Comparison of ENCODE assay signal across 8 cellular contexts in the genomic region with DNA sequence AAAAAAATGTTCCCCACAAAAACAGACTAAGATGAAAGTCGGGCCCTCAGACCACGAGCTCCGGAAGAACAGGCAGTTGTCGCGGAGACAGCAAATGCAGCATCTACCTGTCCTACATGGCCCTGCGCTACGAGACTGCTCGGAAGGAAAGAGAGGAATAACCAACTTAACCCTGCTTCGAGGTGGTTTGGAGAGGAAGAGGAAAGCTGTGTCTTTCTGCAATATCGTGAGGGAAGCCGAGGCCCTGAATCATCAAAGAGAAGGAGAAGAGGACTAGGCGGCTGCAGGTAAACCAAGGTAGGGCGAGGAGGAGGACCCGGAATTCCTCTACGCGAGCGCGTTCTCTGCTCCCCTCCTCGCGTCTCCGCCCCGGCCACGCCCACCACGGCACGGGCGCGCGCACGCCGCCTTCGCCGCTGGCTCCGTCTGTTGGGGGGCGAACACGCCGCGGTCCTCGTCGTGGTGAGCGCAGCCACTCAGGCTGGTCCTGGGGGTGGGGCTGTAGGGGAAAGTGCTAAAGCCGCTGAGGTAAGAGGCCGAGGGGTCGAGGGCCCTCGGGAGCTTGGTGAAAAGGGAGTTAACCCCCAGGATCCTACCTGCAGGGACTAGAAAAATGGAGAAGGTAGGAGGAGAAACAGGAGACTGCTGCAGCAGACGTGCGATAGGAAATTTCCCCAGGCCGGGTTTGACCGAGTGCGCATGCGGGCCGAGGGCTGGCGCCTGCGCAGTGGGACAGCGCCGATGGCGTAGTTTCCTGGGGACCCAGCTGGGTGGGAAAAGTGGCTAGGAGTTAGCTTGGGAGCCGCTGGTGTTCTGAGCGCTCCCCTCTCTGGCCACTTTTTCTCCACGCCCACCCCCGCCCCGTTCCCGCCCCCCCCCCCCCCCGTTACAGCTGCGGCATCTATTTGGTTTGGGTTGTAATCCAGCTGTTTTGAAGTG. TPM values are rescaled to one million over a fixed set of nuclear protein-coding genes. Genes with fewer than 3 reads are reported as not detected.
DNase-seq lines count a peak whose midpoint lies in the region; ATAC-seq and TF ChIP-seq lines count a peak whose summit lies in the region.

A gene (plus strand): TSS at position 402 of the 939 bp plus-strand sequence. CDS start 7,903 bp downstream, outside the sequence.
A gene with protein sequence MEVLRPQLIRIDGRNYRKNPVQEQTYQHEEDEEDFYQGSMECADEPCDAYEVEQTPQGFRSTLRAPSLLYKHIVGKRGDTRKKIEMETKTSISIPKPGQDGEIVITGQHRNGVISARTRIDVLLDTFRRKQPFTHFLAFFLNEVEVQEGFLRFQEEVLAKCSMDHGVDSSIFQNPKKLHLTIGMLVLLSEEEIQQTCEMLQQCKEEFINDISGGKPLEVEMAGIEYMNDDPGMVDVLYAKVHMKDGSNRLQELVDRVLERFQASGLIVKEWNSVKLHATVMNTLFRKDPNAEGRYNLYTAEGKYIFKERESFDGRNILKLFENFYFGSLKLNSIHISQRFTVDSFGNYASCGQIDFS (minus strand): TSS at position 666 of the 939 bp plus-strand sequence. CDS start 2,978 bp downstream, outside the sequence.

- H4K20me1 ChIP-seq in KMS-11 (ENCODE audit: insufficient read depth): no peaks in the 10 kb centered on the region

- no peaks in the 10 kb centered on the region for H3K27me3 Mint-ChIP-seq in activated T-cell treated with anti-CD3 and anti-CD28 coated beads, Interleukin-2, amount 50 U/mL, for 4 hours (ENCODE audit: low read depth)

- no peaks in the 10 kb centered on the region for H3K36me3 ChIP-seq in KMS-11 (ENCODE audit: insufficient read depth)
- H3K36me3 ChIP-seq in Panc1 (ENCODE audit: control insufficient read depth, insufficient read depth, low read length): peaks cover 6% of the 10 kb centered on the region
- no peaks in the 10 kb centered on the region for H3K36me3 ChIP-seq in esophagus (ENCODE audit: control insufficient read depth in 2 of 2, insufficient read depth in 2 of 2, low read length in 1 of 2)
- peaks cover 2 to 5% of the 10 kb centered on the region in 2 donors for H3K36me3 ChIP-seq in mucosa of rectum (ENCODE audit: control insufficient read depth in 2 of 2, insufficient read depth in 2 of 2, low read length in 2 of 2)

- CTCF ChIA-PET in Panc1 (lab: Charles Lee): interaction anchor here (0.8 kb wide), 1 partner anchor 167 kb away, joined by 3 read pairs; no protein-coding TSS in a partner anchor

- peaks cover 12% of the 10 kb centered on the region for H3K36me3 Mint-ChIP-seq in activated T-cell treated with anti-CD3 and anti-CD28 coated beads, Interleukin-2, amount 50 U/mL, for 4 hours (ENCODE audit: insufficient read depth)

- H3K27ac ChIP-seq in KMS-11: peak within 1 kb of the TSS; percentile 85
- peak within 1 kb of the TSS; percentile 99 for H3K27ac ChIP-seq in Panc1 (ENCODE audit: low read length)
- H3K27ac ChIP-seq in esophagus (ENCODE audit: low read depth in 2 of 2, low read length in 1 of 2): peak within 1 kb of the TSS; percentile 99 to 100
- peak within 1 kb of the TSS; percentile 99 for H3K27ac ChIP-seq in mucosa of rectum (ENCODE audit: low read depth in 2 of 2, low read length in 2 of 2)

- H3K4me1 Mint-ChIP-seq in activated T-cell treated with anti-CD3 and anti-CD28 coated beads, Interleukin-2, amount 50 U/mL, for 4 hours (ENCODE audit: low read depth): peaks cover 51% of the 10 kb centered on the region

- H3K79me2 ChIP-seq in KMS-11 (ENCODE audit: insufficient read depth, low read depth): peaks cover 48% of the 10 kb centered on the region

- DNase-seq in DMS53 (lab: John Stamatoyannopoulos, UW): peak; percentile 94
- DNase-seq in Panc1 (ENCODE audit: low read depth, low spot score): peak; percentile 89
- peak; percentile 93 for DNase-seq in activated T-cell treated with anti-CD3 and anti-CD28 coated beads, Interleukin-2, amount 50 U/mL, for 4 hours
- peak; percentile 85 to 89 for DNase-seq in stimulated activated CD8-positive, alpha-beta memory T cell treated with anti-CD3 and anti-CD28 coated beads, Interleukin-4, amount 100 ng/mL, for 4 hours (ENCODE audit: low read depth in 2 of 2, low spot score in 1 of 2)

- in situ Hi-C loops in Panc1 (cut with HindIII; ENCODE audit: low pct_unique_long_range_greater_than_20kb, low sequenced_read_pairs): no loop called here

- peak within 1 kb of the TSS; percentile 76 for H2AFZ ChIP-seq in KMS-11 (ENCODE audit: low read depth)

- no TSS peak for BruUV-seq in Panc1 (replicated peaks; lab: Mats Ljungman, UMichigan)

- H3K4me3 ChIP-seq in KMS-11 (IDR thresholded peaks at IDR 0.05; ENCODE audit: insufficient read depth, low read depth, low read length) (no peak within 1 kb of the TSS), Panc1 (ENCODE audit: low read depth in 2 of 2, low read length in 2 of 2) (peak within 1 kb of the TSS; percentile 68 to 76), esophagus (ENCODE audit: low read depth in 1 of 2, low read length in 2 of 2) (peak within 1 kb of the TSS; percentile 69 to 90), mucosa of rectum (ENCODE audit: low read length in 2 of 2) (peak within 1 kb of the TSS; percentile 81 to 94)

- H3K9ac ChIP-seq in KMS-11 (peak within 1 kb of the TSS; percentile 81), mucosa of rectum (ENCODE audit: low read depth in 1 of 2, low read length in 2 of 2) (peak within 1 kb of the TSS; percentile 85 to 95)

- TF ChIP-seq CTCF in KMS-11 (conservative IDR thresholded peaks at IDR 0.05; ENCODE audit: low read depth, low read length) (no peak), Panc1 (IDR thresholded peaks at IDR 0.05) (no peak)

- peaks cover 29% of the 10 kb centered on the region for H3K4me1 ChIP-seq in KMS-11 (ENCODE audit: low read depth, poor library complexity, severe bottlenecking)
- H3K4me1 ChIP-seq in Panc1 (ENCODE audit: control insufficient read depth, insufficient read depth, low read length): peaks cover 31% of the 10 kb centered on the region
- no peaks in the 10 kb centered on the region for H3K4me1 ChIP-seq in esophagus (ENCODE audit: control insufficient read depth in 2 of 2, insufficient read depth in 2 of 2, low read length in 1 of 2)
- H3K4me1 ChIP-seq in mucosa of rectum (ENCODE audit: control insufficient read depth in 2 of 2, insufficient read depth in 2 of 2, low read length in 2 of 2): peaks cover 3 to 14% of the 10 kb centered on the region in 2 donors

- 0% methylated on average over 62 to 64 of the region's 64 CpGs for WGBS in esophagus, 2 donors

- peak within 1 kb of the TSS; percentile 90 for H3K4me2 ChIP-seq in KMS-11

- no peaks in the 10 kb centered on the region for H3K9me3 Mint-ChIP-seq in activated T-cell treated with anti-CD3 and anti-CD28 coated beads, Interleukin-2, amount 50 U/mL, for 4 hours

- H3K27me3 ChIP-seq in KMS-11 (ENCODE audit: insufficient read depth, low read depth) (no peaks in the 10 kb centered on the region), Panc1 (ENCODE audit: control insufficient read depth, insufficient read depth, low read length) (no peaks in the 10 kb centered on the region), esophagus (ENCODE audit: control insufficient read depth in 1 of 2, insufficient read depth in 2 of 2, low read length in 2 of 2) (no peaks in the 10 kb centered on the region), mucosa of rectum (ENCODE audit: control insufficient read depth in 2 of 2, insufficient read depth in 2 of 2, low read length in 2 of 2) (no peaks in the 10 kb centered on the region)

- POLR2A ChIA-PET in Panc1 (lab: Charles Lee): interaction anchor here (0.5 to 0.7 kb wide), 4 partner anchors 12 to 291 kb away, joined by 4 to 5 read pairs (median 4); no protein-coding TSS in a partner anchor

- ATAC-seq in GM21723 (IDR thresholded peaks at IDR 0.05; ENCODE audit: unreplicated experiment): peak; percentile 75
- peak; percentile 95 for ATAC-seq in Panc1
- peak; percentile 92 for ATAC-seq in activated T-cell treated with anti-CD3 and anti-CD28 coated beads, Interleukin-2, amount 50 U/mL, for 4 hours

- H3K4me3 Mint-ChIP-seq in activated T-cell treated with anti-CD3 and anti-CD28 coated beads, Interleukin-2, amount 50 U/mL, for 4 hours: peak within 1 kb of the TSS; percentile 99

- intact Hi-C loops in Panc1 (cut with micrococcal nuclease; ENCODE audit: unreplicated experiment): loop anchor here (5.0 to 10.0 kb wide), 2 partner anchors 44 to 321 kb away; no protein-coding TSS in a partner anchor

- H3K9me3 ChIP-seq in Panc1 (ENCODE audit: control insufficient read depth, insufficient read depth, low read depth, low read length) (no peaks in the 10 kb centered on the region), esophagus (ENCODE audit: control insufficient read depth in 2 of 2, insufficient read depth in 1 of 2, low read depth in 1 of 2, low read length in 1 of 2) (no peaks in the 10 kb centered on the region), mucosa of rectum (ENCODE audit: control insufficient read depth in 2 of 2, low read length in 2 of 2) (no peaks in the 10 kb centered on the region)

RNA-seq across cellular contexts. Expression of the first gene that starts in this region (rescaled TPM):
- total RNA-seq in Panc1 (2021; ENCODE audit: unreplicated experiment): 110 TPM
- 77.2 TPM for polyA plus RNA-seq in Panc1 (2012; ENCODE audit: insufficient read length)
- total RNA-seq in activated T-cell treated with anti-CD3 and anti-CD28 coated beads, Interleukin-2, amount 50 U/mL, for 4 hours: 10 to 100 TPM; 83.5 to 86.9 (median 84.3) TPM
- polyA plus RNA-seq in esophagus: 100 to 1,000 TPM in 1 of 2 donors, 10 to 100 TPM in 1; 80.2 to 112 TPM

RNA-seq across cellular contexts. Expression of the second gene that starts in this region (rescaled TPM):
- 114 TPM for total RNA-seq in Panc1 (2021; ENCODE audit: unreplicated experiment)
- polyA plus RNA-seq in Panc1 (2012; ENCODE audit: insufficient read length): 72.9 TPM
- total RNA-seq in activated T-cell treated with anti-CD3 and anti-CD28 coated beads, Interleukin-2, amount 50 U/mL, for 4 hours: 10 to 100 TPM; 33.8 to 37.0 (median 34.3) TPM
- polyA plus RNA-seq in esophagus: 10 to 100 TPM in 1 of 2 donors, 1 to 10 TPM in 1; 4.7 to 12.8 TPM
